ENCODE assay signal across 15 cellular contexts in genomic region chr17:17191961-17192381, GRCh38. TPM values are rescaled to one million over a fixed set of nuclear protein-coding genes. Genes with fewer than 3 reads are reported as not detected.
DNase-seq lines count a peak whose midpoint lies in the region; ATAC-seq, FAIRE-seq and TF ChIP-seq lines count a peak whose summit lies in the region.
"Had no signal": no experiment of that assay in that cellular context is flagged by ENCODE, and none has a peak within 500 bp of the region (broad histone marks: within the 10 kb centered on the region; RNA-seq: fewer than 3 reads in every experiment).

No MANE protein-coding gene starts in this region.

- POLR2A ChIA-PET in A673 (lab: Charles Lee; ENCODE audit: low non-redundant PET) = no interaction called here

- H3K9me3 ChIP-seq in ascending aorta (no peaks in the 10 kb centered on the region), right cardiac atrium (ENCODE audit: control insufficient read depth, low read length) (no peaks in the 10 kb centered on the region), spleen (no peaks in the 10 kb centered on the region), A673 (ENCODE audit: low read depth, low read length, poor library complexity, severe bottlenecking) (no peaks in the 10 kb centered on the region)

- H3K4me3 ChIP-seq in ascending aorta = no peak overlapping the region
- no peak overlapping the region for H3K4me3 ChIP-seq in right cardiac atrium (ENCODE audit: low read length)
- H3K4me3 ChIP-seq in spleen = no peak overlapping the region
- no peak overlapping the region for H3K4me3 ChIP-seq in A673 (ENCODE audit: low read depth, low read length, poor library complexity, severe bottlenecking)

- H3K4me1 ChIP-seq in ascending aorta = peaks cover 7 to 23% of the 10 kb centered on the region in 2 donors
- peaks cover 2% of the 10 kb centered on the region for H3K4me1 ChIP-seq in right cardiac atrium (ENCODE audit: control insufficient read depth, insufficient read depth, low read length)
- H3K4me1 ChIP-seq in spleen = peaks cover 15 to 55% (median 29%) of the 10 kb centered on the region in 6 donors
- no peaks in the 10 kb centered on the region for H3K4me1 ChIP-seq in A673 (ENCODE audit: insufficient read depth, low read length, poor library complexity, severe bottlenecking)

- intact Hi-C loops in ascending aorta (cut with DNase I) = loop anchor here (1.0 kb wide), 1 partner anchor 45 kb away; the partner anchor contains the start of gene FLCN
- intact Hi-C loops in right cardiac atrium (cut with DNase I) = no loop called here
- intact Hi-C loops in spleen (cut with DNase I; ENCODE audit: low total_unique reads) = no loop called here
- intact Hi-C loops in A673 (cut with micrococcal nuclease; ENCODE audit: unreplicated experiment) = no loop called here
- intact Hi-C loops in activated CD4-positive, alpha-beta T cell treated with anti-CD3 and anti-CD28 coated beads, Interleukin-2, amount 10 ng/mL, durations not matched to agents 24 days and 14 days (cut with micrococcal nuclease) = no loop called here

- H3K9me3 Mint-ChIP-seq in glutamatergic neuron (ENCODE audit: unreplicated experiment) = peaks cover 8% of the 10 kb centered on the region
- no peaks in the 10 kb centered on the region for H3K9me3 Mint-ChIP-seq in activated CD4-positive, alpha-beta T cell treated with anti-CD3 and anti-CD28 coated beads, Interleukin-2, amount 10 ng/mL, durations not matched to agents 24 days and 14 days
- no peaks in the 10 kb centered on the region for H3K9me3 Mint-ChIP-seq in stimulated activated naive CD8-positive, alpha-beta T cell treated with anti-CD3 and anti-CD28 coated beads, Interleukin-15, amount 100 ng/mL, for 72 hours
- H3K9me3 Mint-ChIP-seq: activated CD4-positive, alpha-beta T cell treated with anti-CD3 and anti-CD28 coated beads, Interleukin-2, amount 10 ng/mL, durations not matched to agents 7 days and 5 days; dendritic cell treated with granulocyte-macrophage colony-stimulating factor and Interleukin-4, amounts not matched to agents 40 ng/mL and 50 ng/mL, for 4 days; mesothelial cell of epicardium had no signal

- H3K27ac ChIP-seq in ascending aorta = peak overlapping the region; percentile 61 to 70
- peak overlapping the region; percentile 74 for H3K27ac ChIP-seq in right cardiac atrium (ENCODE audit: low read length)
- H3K27ac ChIP-seq in spleen = peak overlapping the region; percentile 20 to 75 (median 62)
- no peak overlapping the region for H3K27ac ChIP-seq in A673 (ENCODE audit: low read depth, low read length, poor library complexity, severe bottlenecking)

- H3K27me3 ChIP-seq in ascending aorta = no peaks in the 10 kb centered on the region
- H3K27me3 ChIP-seq in right cardiac atrium (ENCODE audit: control insufficient read depth, insufficient read depth) = no peaks in the 10 kb centered on the region
- no peaks in the 10 kb centered on the region for H3K27me3 ChIP-seq in spleen (replicated peaks in 1 of 7)
- no peaks in the 10 kb centered on the region for H3K27me3 ChIP-seq in A673 (replicated peaks; ENCODE audit: insufficient read depth, low read depth, low read length, poor library complexity)

- H3K36me3 ChIP-seq in ascending aorta (peaks cover 4 to 18% of the 10 kb centered on the region in 2 donors), spleen (peaks cover 0 to 31% (median 12%) of the 10 kb centered on the region in 6 donors), A673 (ENCODE audit: insufficient read depth, low read length, poor library complexity, severe bottlenecking) (peaks cover 4% of the 10 kb centered on the region)

- H3K4me1 Mint-ChIP-seq in glutamatergic neuron (ENCODE audit: low read depth, unreplicated experiment) = peaks cover 14% of the 10 kb centered on the region
- peaks cover 3% of the 10 kb centered on the region for H3K4me1 Mint-ChIP-seq in activated CD4-positive, alpha-beta T cell treated with anti-CD3 and anti-CD28 coated beads, Interleukin-2, amount 10 ng/mL, durations not matched to agents 24 days and 14 days
- peaks cover 6% of the 10 kb centered on the region for H3K4me1 Mint-ChIP-seq in stimulated activated naive CD8-positive, alpha-beta T cell treated with anti-CD3 and anti-CD28 coated beads, Interleukin-15, amount 100 ng/mL, for 72 hours

- peaks cover 3% of the 10 kb centered on the region for H3K36me3 Mint-ChIP-seq in glutamatergic neuron (ENCODE audit: unreplicated experiment)
- H3K36me3 Mint-ChIP-seq in activated CD4-positive, alpha-beta T cell treated with anti-CD3 and anti-CD28 coated beads, Interleukin-2, amount 10 ng/mL, durations not matched to agents 24 days and 14 days (ENCODE audit: low read depth) = peaks cover 8% of the 10 kb centered on the region

- TF ChIP-seq POLR2A in GM12891 (IDR thresholded peaks at IDR 0.05; ENCODE audit: low read depth, low read length) (no peak), spleen (IDR thresholded peaks at IDR 0.05) (no peak)

- no peak for DNase-seq in GM12891 (ENCODE audit: insufficient read length, low spot score)
- DNase-seq in ascending aorta (ENCODE audit: low spot score in 2 of 2) = no peak
- DNase-seq in right cardiac atrium = no peak
- no peak for DNase-seq in spleen
- no peak for DNase-seq in glutamatergic neuron
- DNase-seq in A673 (ENCODE audit: low spot score) = no peak
- DNase-seq in activated CD4-positive, alpha-beta T cell treated with anti-CD3 and anti-CD28 coated beads, Interleukin-2, amount 10 ng/mL, durations not matched to agents 24 days and 14 days = no peak
- DNase-seq in stimulated activated naive CD8-positive, alpha-beta T cell treated with anti-CD3 and anti-CD28 coated beads, Interleukin-15, amount 100 ng/mL, for 72 hours = no peak
- DNase-seq: activated CD4-positive, alpha-beta T cell treated with anti-CD3 and anti-CD28 coated beads, Interleukin-2, amount 10 ng/mL, durations not matched to agents 7 days and 5 days; activated naive CD4-positive, alpha-beta T cell treated with Interleukin-2 at 50 U/mL for 16 hours; NCI-H146; T-helper 2 cell had no signal

- 46% methylated on average over 10 of the region's 10 CpGs for WGBS in right cardiac atrium
- WGBS in spleen, 5 donors = 48 to 68% (median 61%) methylated on average over 9 to 10 of the region's 10 CpGs

- no peak overlapping the region for H3K27ac Mint-ChIP-seq in glutamatergic neuron (ENCODE audit: unreplicated experiment)
- H3K27ac Mint-ChIP-seq in activated CD4-positive, alpha-beta T cell treated with anti-CD3 and anti-CD28 coated beads, Interleukin-2, amount 10 ng/mL, durations not matched to agents 24 days and 14 days = no peak overlapping the region
- no peak overlapping the region for H3K27ac Mint-ChIP-seq in stimulated activated naive CD8-positive, alpha-beta T cell treated with anti-CD3 and anti-CD28 coated beads, Interleukin-15, amount 100 ng/mL, for 72 hours
- H3K27ac Mint-ChIP-seq: dendritic cell treated with granulocyte-macrophage colony-stimulating factor and Interleukin-4, amounts not matched to agents 40 ng/mL and 50 ng/mL, for 4 days; mesothelial cell of epicardium had no signal

- FAIRE-seq in GM12891 (lab: Jason Lieb, UNC) = peak; percentile 73
- FAIRE-seq: H54 had no signal

- ATAC-seq in right cardiac atrium = no peak
- ATAC-seq in stimulated activated naive CD8-positive, alpha-beta T cell treated with anti-CD3 and anti-CD28 coated beads, Interleukin-15, amount 100 ng/mL, for 72 hours = no peak

- H3K27me3 Mint-ChIP-seq in glutamatergic neuron (ENCODE audit: unreplicated experiment) = peaks cover 5% of the 10 kb centered on the region
- no peaks in the 10 kb centered on the region for H3K27me3 Mint-ChIP-seq in activated CD4-positive, alpha-beta T cell treated with anti-CD3 and anti-CD28 coated beads, Interleukin-2, amount 10 ng/mL, durations not matched to agents 24 days and 14 days
- no peaks in the 10 kb centered on the region for H3K27me3 Mint-ChIP-seq in stimulated activated naive CD8-positive, alpha-beta T cell treated with anti-CD3 and anti-CD28 coated beads, Interleukin-15, amount 100 ng/mL, for 72 hours
- H3K27me3 Mint-ChIP-seq: activated CD4-positive, alpha-beta T cell treated with anti-CD3 and anti-CD28 coated beads, Interleukin-2, amount 10 ng/mL, durations not matched to agents 7 days and 5 days; dendritic cell treated with granulocyte-macrophage colony-stimulating factor and Interleukin-4, amounts not matched to agents 40 ng/mL and 50 ng/mL, for 4 days had no signal

- TF ChIP-seq CTCF in ascending aorta (IDR thresholded peaks at IDR 0.05) = no peak
- TF ChIP-seq CTCF in spleen (IDR thresholded peaks at IDR 0.05 in 8 of 11, conservative IDR thresholded peaks at IDR 0.05 in 3 of 11) = no peak
- no peak for TF ChIP-seq CTCF in glutamatergic neuron (IDR thresholded peaks at IDR 0.05; ENCODE audit: partially characterized antibody, unreplicated experiment)
- TF ChIP-seq CTCF in A673 (conservative IDR thresholded peaks at IDR 0.05; ENCODE audit: low read depth, low read length) = no peak

- CTCF ChIA-PET in A673 (lab: Charles Lee) = no interaction called here

- no peak overlapping the region for H3K4me3 Mint-ChIP-seq in glutamatergic neuron (ENCODE audit: unreplicated experiment)
- H3K4me3 Mint-ChIP-seq in activated CD4-positive, alpha-beta T cell treated with anti-CD3 and anti-CD28 coated beads, Interleukin-2, amount 10 ng/mL, durations not matched to agents 24 days and 14 days = no peak overlapping the region
- H3K4me3 Mint-ChIP-seq in stimulated activated naive CD8-positive, alpha-beta T cell treated with anti-CD3 and anti-CD28 coated beads, Interleukin-15, amount 100 ng/mL, for 72 hours = no peak overlapping the region
- H3K4me3 Mint-ChIP-seq: activated CD4-positive, alpha-beta T cell treated with anti-CD3 and anti-CD28 coated beads, Interleukin-2, amount 10 ng/mL, durations not matched to agents 7 days and 5 days; dendritic cell treated with granulocyte-macrophage colony-stimulating factor and Interleukin-4, amounts not matched to agents 40 ng/mL and 50 ng/mL, for 4 days; mesothelial cell of epicardium had no signal

- no TSS peak for BruUV-seq in A673 (replicated peaks; lab: Mats Ljungman, UMichigan)

RNA-seq across cellular contexts. Expression of gene PLD6, which starts 14.2 kb away (rescaled TPM):
- polyA plus RNA-seq in GM12891 (2012; ENCODE audit: low read depth, missing spikeins) = 5.8 TPM
- total RNA-seq in ascending aorta (0.32 TPM), right cardiac atrium (1 to 10 TPM; 3.8 to 5.4 (median 4.0) TPM), spleen (1 to 10 TPM; 1.4 to 5.6 (median 3.7) TPM), glutamatergic neuron (ENCODE audit: unreplicated experiment) (1.1 TPM), A673 (2021) (13.4 and 15.5 TPM in 2 replicates)
- polyA plus RNA-seq in right cardiac atrium (2.9 TPM), spleen (1 to 10 TPM; 2.2 to 3.9 (median 3.0) TPM)
- total RNA-seq in activated CD4-positive, alpha-beta T cell treated with anti-CD3 and anti-CD28 coated beads, Interleukin-2, amount 10 ng/mL, durations not matched to agents 24 days and 14 days = 17.2 and 17.3 TPM in 2 replicates

RNA-seq across cellular contexts. Expression of gene FLCN, which starts 45.0 kb away (rescaled TPM):
- 9.8 TPM for polyA plus RNA-seq in GM12891 (2012; ENCODE audit: low read depth, missing spikeins)
- total RNA-seq in ascending aorta = 48.6 TPM
- total RNA-seq in right cardiac atrium = 10 to 100 TPM; 22.9 to 55.7 (median 30.7) TPM
- polyA plus RNA-seq in right cardiac atrium = 30.7 TPM
- 10 to 100 TPM; 53.9 to 91.6 (median 81.5) TPM for total RNA-seq in spleen
- polyA plus RNA-seq in spleen = 10 to 100 TPM in 1 of 3 donors, 1 to 10 TPM in 2; 9.1 to 34.1 (median 9.9) TPM
- 131 TPM for total RNA-seq in glutamatergic neuron (ENCODE audit: unreplicated experiment)
- total RNA-seq in A673 (2021) = 47.6 and 60.2 TPM in 2 replicates
- total RNA-seq in activated CD4-positive, alpha-beta T cell treated with anti-CD3 and anti-CD28 coated beads, Interleukin-2, amount 10 ng/mL, durations not matched to agents 24 days and 14 days = 34.1 and 34.7 TPM in 2 replicates
